Comparison of ENCODE assay signal across 9 cellular contexts in the genomic region with DNA sequence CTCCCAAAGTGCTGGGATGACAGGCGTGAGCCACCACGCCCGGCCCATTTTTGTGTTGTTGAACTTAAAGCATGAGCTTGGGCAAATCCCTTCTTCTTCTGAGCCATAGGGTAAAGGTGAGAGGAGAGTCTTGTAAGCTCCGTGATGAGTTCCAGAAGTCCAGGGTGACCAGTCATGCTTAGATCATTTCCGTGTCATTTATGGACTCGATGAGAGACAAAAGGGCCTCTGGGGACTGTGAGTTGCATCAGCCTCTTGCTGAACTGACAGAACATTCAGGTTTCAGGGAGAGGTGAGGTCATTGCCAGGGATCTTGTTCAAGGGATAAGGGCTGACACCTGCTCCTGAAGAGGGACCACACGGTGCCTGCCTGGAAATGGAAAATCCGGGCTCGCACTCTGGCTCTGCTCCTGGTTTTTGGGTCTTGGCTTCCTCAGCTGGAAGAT. TPM values are rescaled to one million over a fixed set of nuclear protein-coding genes. Genes with fewer than 3 reads are reported as not detected.
A peak's percentile ranks its signal among the peaks of the same experiment; 100 is the strongest.
DNase-seq lines count a peak whose midpoint lies in the region; ATAC-seq, FAIRE-seq and TF ChIP-seq lines count a peak whose summit lies in the region.
"Had no signal": no experiment of that assay in that cellular context is flagged by ENCODE, and none has a peak within 500 bp of the region (broad histone marks: within the 10 kb centered on the region; RNA-seq: fewer than 3 reads in every experiment).

No MANE protein-coding gene starts in this region.

- H3K4me1 Mint-ChIP-seq in stimulated activated memory B cell treated with anti-CD40 and anti-IgM and Interleukin-4, amounts not matched to agents 10 μg/mL and 1 μg/mL and 100 μg/mL, for 72 hours = peaks cover 27% of the 10 kb centered on the region
- H3K4me1 Mint-ChIP-seq in activated T-cell treated with anti-CD3 and anti-CD28 coated beads, Interleukin-2, amount 50 U/mL, for 24 hours (ENCODE audit: low read depth) = peaks cover 22% of the 10 kb centered on the region
- peaks cover 19% of the 10 kb centered on the region for H3K4me1 Mint-ChIP-seq in activated CD4-positive, alpha-beta T cell treated with anti-CD3 and anti-CD28 coated beads for 36 hours

- peak; percentile 50 for ATAC-seq in stimulated activated memory B cell treated with anti-CD40 and anti-IgM and Interleukin-4, amounts not matched to agents 10 μg/mL and 1 μg/mL and 100 μg/mL, for 72 hours
- no peak for ATAC-seq in activated CD4-positive, alpha-beta T cell treated with anti-CD3 and anti-CD28 coated beads for 36 hours

- FAIRE-seq in RCC 7860 (lab: Jason Lieb, UNC) = peak; percentile 85

- H3K36me3 Mint-ChIP-seq in stimulated activated memory B cell treated with anti-CD40 and anti-IgM and Interleukin-4, amounts not matched to agents 10 μg/mL and 1 μg/mL and 100 μg/mL, for 72 hours = peaks cover 7% of the 10 kb centered on the region
- no peaks in the 10 kb centered on the region for H3K36me3 Mint-ChIP-seq in activated T-cell treated with anti-CD3 and anti-CD28 coated beads, Interleukin-2, amount 50 U/mL, for 24 hours (ENCODE audit: low read depth)
- H3K36me3 Mint-ChIP-seq in activated CD4-positive, alpha-beta T cell treated with anti-CD3 and anti-CD28 coated beads for 36 hours (ENCODE audit: low read depth) = no peaks in the 10 kb centered on the region

- H3K27ac Mint-ChIP-seq in stimulated activated memory B cell treated with anti-CD40 and anti-IgM and Interleukin-4, amounts not matched to agents 10 μg/mL and 1 μg/mL and 100 μg/mL, for 72 hours = no peak overlapping the region
- no peak overlapping the region for H3K27ac Mint-ChIP-seq in activated T-cell treated with anti-CD3 and anti-CD28 coated beads, Interleukin-2, amount 50 U/mL, for 24 hours
- no peak overlapping the region for H3K27ac Mint-ChIP-seq in activated CD4-positive, alpha-beta T cell treated with anti-CD3 and anti-CD28 coated beads for 36 hours

- intact Hi-C loops in activated CD4-positive, alpha-beta T cell treated with anti-CD3 and anti-CD28 coated beads for 36 hours (cut with DNase I, micrococcal nuclease) = no loop called here

- no peak overlapping the region for H3K4me3 ChIP-seq in fibroblast of mammary gland (ENCODE audit: control insufficient read depth, low read depth, low read length)
- H3K4me3 ChIP-seq: skin epidermis had no signal

- no peak overlapping the region for H3K4me3 Mint-ChIP-seq in stimulated activated memory B cell treated with anti-CD40 and anti-IgM and Interleukin-4, amounts not matched to agents 10 μg/mL and 1 μg/mL and 100 μg/mL, for 72 hours
- H3K4me3 Mint-ChIP-seq in activated T-cell treated with anti-CD3 and anti-CD28 coated beads, Interleukin-2, amount 50 U/mL, for 24 hours = no peak overlapping the region
- no peak overlapping the region for H3K4me3 Mint-ChIP-seq in activated CD4-positive, alpha-beta T cell treated with anti-CD3 and anti-CD28 coated beads for 36 hours

- CTCF ChIA-PET in activated CD4-positive, alpha-beta T cell treated with anti-CD3 and anti-CD28 coated beads for 36 hours (lab: Charles Lee) = interaction anchor here (2.5 kb wide), 1 partner anchor 82 kb away, joined by 9 read pairs; no protein-coding TSS in a partner anchor

- POLR2A ChIA-PET in activated CD4-positive, alpha-beta T cell treated with anti-CD3 and anti-CD28 coated beads for 36 hours (lab: Charles Lee) = no interaction called here

- peak; percentile 98 for DNase-seq in HCEC 1CT
- DNase-seq in RCC 7860 (ENCODE audit: low spot score) = peak; percentile 97
- peak; percentile 100 for DNase-seq in fibroblast of mammary gland (ENCODE audit: low read depth)
- DNase-seq in activated T-cell treated with anti-CD3 and anti-CD28 coated beads, Interleukin-2, amount 50 U/mL, for 24 hours = no peak
- DNase-seq in activated CD4-positive, alpha-beta T cell treated with anti-CD3 and anti-CD28 coated beads for 36 hours = no peak
- no peak for DNase-seq in NCI-H1436 (lab: John Stamatoyannopoulos, UW)
- DNase-seq: NCI-H1092 treated with DMSO at 0.1 percent for 48 hours had no signal

- H3K27me3 Mint-ChIP-seq in stimulated activated memory B cell treated with anti-CD40 and anti-IgM and Interleukin-4, amounts not matched to agents 10 μg/mL and 1 μg/mL and 100 μg/mL, for 72 hours = no peaks in the 10 kb centered on the region
- no peaks in the 10 kb centered on the region for H3K27me3 Mint-ChIP-seq in activated T-cell treated with anti-CD3 and anti-CD28 coated beads, Interleukin-2, amount 50 U/mL, for 24 hours
- H3K27me3 Mint-ChIP-seq in activated CD4-positive, alpha-beta T cell treated with anti-CD3 and anti-CD28 coated beads for 36 hours = no peaks in the 10 kb centered on the region

- no peak for TF ChIP-seq CTCF in fibroblast of mammary gland (conservative IDR thresholded peaks at IDR 0.05; ENCODE audit: control insufficient read depth, insufficient read depth, low read depth, low read length)

- peaks cover 3% of the 10 kb centered on the region for H3K9me3 Mint-ChIP-seq in stimulated activated memory B cell treated with anti-CD40 and anti-IgM and Interleukin-4, amounts not matched to agents 10 μg/mL and 1 μg/mL and 100 μg/mL, for 72 hours
- no peaks in the 10 kb centered on the region for H3K9me3 Mint-ChIP-seq in activated T-cell treated with anti-CD3 and anti-CD28 coated beads, Interleukin-2, amount 50 U/mL, for 24 hours
- H3K9me3 Mint-ChIP-seq in activated CD4-positive, alpha-beta T cell treated with anti-CD3 and anti-CD28 coated beads for 36 hours (ENCODE audit: low read depth) = peaks cover 4% of the 10 kb centered on the region

RNA-seq across cellular contexts. Expression of gene GADD45B, which starts 53.6 kb away (rescaled TPM):
- total RNA-seq in activated CD4-positive, alpha-beta T cell treated with anti-CD3 and anti-CD28 coated beads for 36 hours = 10 to 100 TPM; 57.7 to 71.2 TPM

Comparison
In these comparisons a context has a peak if more than half of its experiments do, and no peak if none do; other contexts are left out.
1. DNase-seq: peak in HCEC 1CT (single experiment), RCC 7860 (single experiment) and fibroblast of mammary gland (single experiment); none in activated T-cell treated with anti-CD3 and anti-CD28 coated beads, Interleukin-2, amount 50 U/mL, for 24 hours (single experiment), activated CD4-positive, alpha-beta T cell treated with anti-CD3 and anti-CD28 coated beads for 36 hours (single experiment) and NCI-H1436 (single experiment).